8 cellular contexts compared by ENCODE assay signal in genomic region chr1:247448107-247448778, GRCh38. TPM values are rescaled to one million over a fixed set of nuclear protein-coding genes. Genes with fewer than 3 reads are reported as not detected.
DNase-seq lines count a peak whose midpoint lies in the region; ATAC-seq, FAIRE-seq and TF ChIP-seq lines count a peak whose summit lies in the region.

No MANE protein-coding gene starts in this region.

- no peaks in the 10 kb centered on the region for H3K9me2 ChIP-seq in HCT116 (ENCODE audit: insufficient read depth)

- peak overlapping the region; percentile 63 for H3K4me3 Mint-ChIP-seq in T-helper 17 cell

- FAIRE-seq in endothelial cell of umbilical vein (lab: Jason Lieb, UNC) = peak; percentile 69

- RAD21 ChIA-PET in HCT116 (lab: Charles Lee; ENCODE audit: low non-redundant PET in 1 of 2, low total read pairs in 2 of 2, uncharacterized antibody in 2 of 2, unreplicated experiment in 2 of 2) = no interaction called here

- H3K9ac ChIP-seq in HCT116 (ENCODE audit: low read length) (peak overlapping the region; percentile 36; the same call in 1 of the 2 replicates), endothelial cell of umbilical vein (replicated peaks; ENCODE audit: extremely low read depth, insufficient read depth, low read length) (peak overlapping the region; percentile 46)

- H3K79me2 ChIP-seq in HCT116 (ENCODE audit: insufficient read depth, low read length) = no peaks in the 10 kb centered on the region
- H3K79me2 ChIP-seq in endothelial cell of umbilical vein (ENCODE audit: control insufficient read depth, insufficient read depth, low read length) = no peaks in the 10 kb centered on the region

- H3K4me3 ChIP-seq in HCT116 (replicated peaks in 1 of 2; ENCODE audit: low read depth in 1 of 2, low read length in 2 of 2) = peak overlapping the region; percentile 34 to 48
- peak overlapping the region; percentile 27 to 58 (median 44) for H3K4me3 ChIP-seq in endothelial cell of umbilical vein (replicated peaks in 1 of 3; ENCODE audit: insufficient read depth in 1 of 3, low read depth in 1 of 3, low read length in 3 of 3)

- peaks cover 22% of the 10 kb centered on the region for H3K36me3 Mint-ChIP-seq in T-helper 17 cell (ENCODE audit: low read depth)

- dilution Hi-C loops in endothelial cell of umbilical vein (cut with MboI; ENCODE audit: extremely low pct_ligation_motif_present, low sequenced_read_pairs) = no loop called here

- TF ChIP-seq CTCF in AG09319 (IDR thresholded peaks at IDR 0.05; ENCODE audit: low read depth, low read length) (no peak), HCT116 (IDR thresholded peaks at IDR 0.05 in 2 of 3, conservative IDR thresholded peaks at IDR 0.05 in 1 of 3; ENCODE audit: borderline replicate concordance in 1 of 3, insufficient read depth in 1 of 3, low read depth in 2 of 3, low read length in 2 of 3) (no peak), endothelial cell of umbilical vein (IDR thresholded peaks at IDR 0.05; ENCODE audit: extremely low read depth in 1 of 2, insufficient read depth in 1 of 2, low read depth in 1 of 2, low read length in 2 of 2) (no peak)

- TF ChIP-seq POLR2A in HCT116 (IDR thresholded peaks at IDR 0.05; ENCODE audit: borderline replicate concordance, extremely low read depth, insufficient read depth, insufficient read length) (no peak), endothelial cell of umbilical vein (IDR thresholded peaks at IDR 0.05; ENCODE audit: low read depth, low read length) (no peak)

- CTCF ChIA-PET in HCT116 (lab: Charles Lee) = no interaction called here
- CTCF ChIA-PET in endothelial cell of umbilical vein (lab: Charles Lee) = interaction anchor here (0.7 to 1.1 kb wide), 2 partner anchors 76 to 143 kb away, joined by 3 read pairs; no protein-coding TSS in a partner anchor

- BruUV-seq in HCT116 (replicated peaks; lab: Mats Ljungman, UMichigan) (no TSS peak), endothelial cell of umbilical vein (replicated peaks; lab: Mats Ljungman, UMichigan) (no TSS peak)

- H3K27ac ChIP-seq in HCT116 (ENCODE audit: low read depth, low read length) (no peak overlapping the region), endothelial cell of umbilical vein (ENCODE audit: insufficient read depth, low read depth, low read length) (no peak overlapping the region)

- peak; percentile 5 for DNase-seq in AG09319 (ENCODE audit: extremely low read depth, low read depth)
- DNase-seq in HCT116 (ENCODE audit: low read depth, low spot score) = no peak
- no peak for DNase-seq in T-helper 17 cell
- DNase-seq in endothelial cell of umbilical vein (ENCODE audit: low read depth, low spot score) = peak; percentile 65
- DNase-seq in lung microvascular endothelial cell (ENCODE audit: low read depth in 2 of 2) = peak; percentile 46 to 57
- DNase-seq in stimulated activated CD8-positive, alpha-beta memory T cell treated with anti-CD3 and anti-CD28 coated beads, Interleukin-4, amount 100 ng/mL, for 24 hours (ENCODE audit: low read depth) = peak; percentile 24
- no peak for DNase-seq in NCI-H1436 (lab: John Stamatoyannopoulos, UW)

- POLR2A ChIA-PET in HCT116 (lab: Charles Lee) = no interaction called here
- POLR2A ChIA-PET in endothelial cell of umbilical vein (lab: Charles Lee) = interaction anchor here (0.7 kb wide), 3 partner anchors 45 to 273 kb away, joined by 3 to 5 read pairs (median 5); no protein-coding TSS in a partner anchor

- no peaks in the 10 kb centered on the region for H3K9me3 ChIP-seq in HCT116 (ENCODE audit: control insufficient read depth in 1 of 2, insufficient read depth in 1 of 2, low read depth in 1 of 2, low read length in 2 of 2)
- peaks cover 2% of the 10 kb centered on the region for H3K9me3 ChIP-seq in T-helper 17 cell (ENCODE audit: control insufficient read depth, low read length, poor library complexity, severe bottlenecking)
- H3K9me3 ChIP-seq in endothelial cell of umbilical vein (replicated peaks; ENCODE audit: control insufficient read depth, insufficient read depth, low read length) = no peaks in the 10 kb centered on the region

- H3K27me3 Mint-ChIP-seq in T-helper 17 cell = no peaks in the 10 kb centered on the region

- H3K4me1 ChIP-seq in HCT116 (ENCODE audit: control insufficient read depth in 1 of 2, insufficient read depth in 2 of 2, low read length in 2 of 2) (peaks cover 0 to 5% of the 10 kb centered on the region in 2 experiments; a peak in 2 of 4 replicates), endothelial cell of umbilical vein (ENCODE audit: control insufficient read depth, extremely low read depth, insufficient read depth, low read length) (peaks cover 4% of the 10 kb centered on the region)

- H3K36me3 ChIP-seq in HCT116 (ENCODE audit: control insufficient read depth in 1 of 2, insufficient read depth in 2 of 2, low read length in 2 of 2) (no peaks in the 10 kb centered on the region), endothelial cell of umbilical vein (ENCODE audit: control insufficient read depth in 2 of 2, extremely low read depth in 1 of 2, insufficient read depth in 2 of 2, low read length in 2 of 2) (no peaks in the 10 kb centered on the region)

- intact Hi-C loops in HCT116 (cut with micrococcal nuclease) (no loop called here), endothelial cell of umbilical vein (cut with micrococcal nuclease) (loop anchor here (1.0 kb wide), 1 partner anchor 117 kb away; the partner anchor contains the start of gene ZNF496)

- H3K9me1 ChIP-seq in endothelial cell of umbilical vein (replicated peaks; ENCODE audit: control insufficient read depth, extremely low read depth, insufficient read depth, low read length) = no peaks in the 10 kb centered on the region

- H4K20me1 ChIP-seq in HCT116 (ENCODE audit: insufficient read depth) (no peaks in the 10 kb centered on the region), endothelial cell of umbilical vein (replicated peaks; ENCODE audit: control insufficient read depth, extremely low read depth, insufficient read depth, low read length) (no peaks in the 10 kb centered on the region)

- peak overlapping the region; percentile 65 for H3K4me2 ChIP-seq in HCT116 (ENCODE audit: low read length)
- H3K4me2 ChIP-seq in endothelial cell of umbilical vein (ENCODE audit: insufficient read depth, low read length) = peak overlapping the region; percentile 94

- H3K4me1 Mint-ChIP-seq in T-helper 17 cell = peaks cover 4% of the 10 kb centered on the region

- H3K27me3 ChIP-seq in HCT116 (ENCODE audit: insufficient read depth, low read length) (peaks cover 1% of the 10 kb centered on the region; the same call in 1 of the 2 replicates), endothelial cell of umbilical vein (ENCODE audit: control insufficient read depth in 2 of 2, insufficient read depth in 2 of 2, low read length in 2 of 2) (no peaks in the 10 kb centered on the region)

- no peak overlapping the region for H3K27ac Mint-ChIP-seq in T-helper 17 cell

- H2AFZ ChIP-seq in HCT116 (ENCODE audit: low read depth, low read length, poor library complexity, severe bottlenecking) (peak overlapping the region; percentile 92), endothelial cell of umbilical vein (ENCODE audit: low read depth, low read length) (peak overlapping the region; percentile 97)

- TF ChIP-seq RAD21 in HCT116 (IDR thresholded peaks at IDR 0.05; ENCODE audit: low read depth) = no peak

- ATAC-seq in HCT116 = peak; percentile 73
- peak; percentile 48 for ATAC-seq in T-helper 17 cell
- ATAC-seq in HG02678 (IDR thresholded peaks at IDR 0.05; ENCODE audit: unreplicated experiment) = no peak

TF ChIP-seq in HCT116, 20 proteins besides CTCF, POLR2A, EP300 and RAD21 (continues in another document):
- TF ChIP-seq MAX (IDR thresholded peaks at IDR 0.05) (no peak), YY1 (IDR thresholded peaks at IDR 0.05; ENCODE audit: extremely low read depth, insufficient replicate concordance, low read depth, low read length) (peak; percentile 91), POLR2AphosphoS5 (IDR thresholded peaks at IDR 0.05; ENCODE audit: low read depth, low read length) (peak; percentile 52), ZNF274 (IDR thresholded peaks at IDR 0.05; ENCODE audit: low read depth, low read length) (no peak)

TF ChIP-seq in endothelial cell of umbilical vein, 7 proteins besides CTCF, POLR2A, EP300 and RAD21 (continues in another document):
- TF ChIP-seq GATA2 (IDR thresholded peaks at IDR 0.05; ENCODE audit: insufficient read depth, insufficient read length, low read depth, low read length) = no peak
- no peak for TF ChIP-seq EZH2 (IDR thresholded peaks at IDR 0.05; ENCODE audit: borderline replicate concordance, low read depth, low read length, severe bottlenecking)
- TF ChIP-seq FOS (IDR thresholded peaks at IDR 0.05; ENCODE audit: borderline replicate concordance, insufficient read depth, low read length) = no peak
- TF ChIP-seq POLR2AphosphoS5 (IDR thresholded peaks at IDR 0.05; ENCODE audit: insufficient read depth, low read depth, low read length) = no peak
- TF ChIP-seq MYC (IDR thresholded peaks at IDR 0.05; ENCODE audit: low read depth, low read length) = no peak

RNA-seq across cellular contexts. Expression of gene OR2B11, which starts 9.7 kb away (rescaled TPM):
- total RNA-seq in HCT116 (2021; ENCODE audit: unreplicated experiment) (not detected), T-helper 17 cell (under 1 TPM in 1 of 2 donors, not detected in 1; 0.05 TPM), endothelial cell of umbilical vein (not detected in 2 replicates), lung microvascular endothelial cell (not detected in 2 replicates)
- polyA plus RNA-seq in HCT116 (2012) = not detected in 2 replicates
- not detected in 2 replicates for polyA plus RNA-seq in endothelial cell of umbilical vein
- polyA plus RNA-seq in endothelial cell of umbilical vein (2011; cell fraction: cytosol; rRNA removed) = not detected in 2 replicates
- not detected in 2 replicates for polyA plus RNA-seq in endothelial cell of umbilical vein (2011; cell fraction: nucleus; rRNA removed)
- not detected in 2 replicates for polyA plus RNA-seq in endothelial cell of umbilical vein (2012)
- polyA minus RNA-seq in endothelial cell of umbilical vein = not detected in 2 replicates
- polyA minus RNA-seq in endothelial cell of umbilical vein (2011; cell fraction: cytosol; rRNA and poly(A)+ RNA removed) = not detected
- not detected in 2 replicates for polyA minus RNA-seq in endothelial cell of umbilical vein (2011; cell fraction: nucleus; rRNA and poly(A)+ RNA removed)

RNA-seq across cellular contexts. Expression of gene NLRP3, which starts 32.3 kb away (rescaled TPM):
- total RNA-seq in HCT116 (2021; ENCODE audit: unreplicated experiment) = not detected
- polyA plus RNA-seq in HCT116 (2012) = not detected in 2 replicates
- 1 to 10 TPM; 9.2 TPM for total RNA-seq in T-helper 17 cell
- 0.07 and 0.24 TPM in 2 replicates for total RNA-seq in endothelial cell of umbilical vein
- 0.08 and 0.29 TPM in 2 replicates for polyA plus RNA-seq in endothelial cell of umbilical vein
- polyA plus RNA-seq in endothelial cell of umbilical vein (2011; cell fraction: cytosol; rRNA removed) = 0.06 and 0.11 TPM in 2 replicates
- 0.03 and 0.07 TPM in 2 replicates for polyA plus RNA-seq in endothelial cell of umbilical vein (2011; cell fraction: nucleus; rRNA removed)
- not detected in 2 replicates for polyA plus RNA-seq in endothelial cell of umbilical vein (2012)
- polyA minus RNA-seq in endothelial cell of umbilical vein = not detected in 2 replicates
- not detected for polyA minus RNA-seq in endothelial cell of umbilical vein (2011; cell fraction: cytosol; rRNA and poly(A)+ RNA removed)
- 0.14 TPM in 1 of 2 replicates, not detected in the other for polyA minus RNA-seq in endothelial cell of umbilical vein (2011; cell fraction: nucleus; rRNA and poly(A)+ RNA removed)
- total RNA-seq in lung microvascular endothelial cell = under 0.01 TPM in 2 replicates

Comparison
In these comparisons a context has a peak if more than half of its experiments do, and no peak if none do; other contexts are left out.
1. DNase-seq: peak in AG09319 (single experiment), endothelial cell of umbilical vein (single experiment), lung microvascular endothelial cell (2 of 2) and stimulated activated CD8-positive, alpha-beta memory T cell treated with anti-CD3 and anti-CD28 coated beads, Interleukin-4, amount 100 ng/mL, for 24 hours (single experiment); none in HCT116 (single experiment), T-helper 17 cell (0 of 3) and NCI-H1436 (single experiment).